Comparison of ENCODE assay signal across 3 cellular contexts in genomic region chr2:110462458-110462857, GRCh38. TPM values are rescaled to one million over a fixed set of nuclear protein-coding genes. Genes with fewer than 3 reads are reported as not detected.
"Had no signal": no experiment of that assay in that cellular context is flagged by ENCODE, and none has a peak within 500 bp of the region (broad histone marks: within the 10 kb centered on the region; RNA-seq: fewer than 3 reads in every experiment).

No MANE protein-coding gene starts in this region.

RNA-seq across cellular contexts. Expression of gene LIMS4, which starts 10.2 kb away (rescaled TPM):
- total RNA-seq: activated CD4-positive, alpha-beta T cell treated with anti-CD3 and anti-CD28 coated beads, Interleukin-2, amount 10 ng/mL, durations not matched to agents 24 days and 14 days; activated CD4-positive, alpha-beta T cell treated with anti-CD3 and anti-CD28 coated beads, Interleukin-2, amount 10 ng/mL, durations not matched to agents 7 days and 5 days; WTC11 had no signal
